ENCODE assay signal across 8 cellular contexts in genomic region chr2:43995733-43996533, GRCh38. TPM values are rescaled to one million over a fixed set of nuclear protein-coding genes. Genes with fewer than 3 reads are reported as not detected.
DNase-seq lines count a peak whose midpoint lies in the region; ATAC-seq, FAIRE-seq and TF ChIP-seq lines count a peak whose summit lies in the region.

TSS of gene LRPPRC (minus strand) at chr2:43995989. CDS start at chr2:43995947, 42 bp downstream.

- peak; percentile 41 for FAIRE-seq in D721Med (lab: Jason Lieb, UNC)
- peak; percentile 97 for FAIRE-seq in endothelial cell of umbilical vein (lab: Jason Lieb, UNC)

- H2AK9ac ChIP-seq in IMR-90 (replicated peaks; ENCODE audit: low read depth, low read length, poor library complexity) = peak within 1 kb of the TSS; percentile 97

- peak within 1 kb of the TSS; percentile 84 for H3K9ac ChIP-seq in IMR-90 (ENCODE audit: low read depth, low read length)
- H3K9ac ChIP-seq in endothelial cell of umbilical vein (replicated peaks; ENCODE audit: extremely low read depth, insufficient read depth, low read length) = peak within 1 kb of the TSS; percentile 83

- peak within 1 kb of the TSS; percentile 61 to 96 for H4K8ac ChIP-seq in IMR-90 (ENCODE audit: low read depth in 2 of 2, low read length in 2 of 2)

- peak within 1 kb of the TSS; percentile 78 for H3K27ac ChIP-seq in IMR-90 (ENCODE audit: insufficient read depth, low read length)
- peak within 1 kb of the TSS; percentile 87 for H3K27ac ChIP-seq in endothelial cell of umbilical vein (ENCODE audit: insufficient read depth, low read depth, low read length)

- H3K9me3 ChIP-seq in IMR-90 (ENCODE audit: control insufficient read depth, insufficient read depth, low read length) (no peaks in the 10 kb centered on the region), endothelial cell of umbilical vein (replicated peaks; ENCODE audit: control insufficient read depth, insufficient read depth, low read length) (no peaks in the 10 kb centered on the region)

- TF ChIP-seq RAD21 in IMR-90 (IDR thresholded peaks at IDR 0.05; ENCODE audit: low read length) = no peak

- H2AFZ ChIP-seq in IMR-90 (replicated peaks; ENCODE audit: low read length, poor library complexity) (peak within 1 kb of the TSS; percentile 97), endothelial cell of umbilical vein (ENCODE audit: low read depth, low read length) (peak within 1 kb of the TSS; percentile 68)

- ATAC-seq in GM21526 (IDR thresholded peaks at IDR 0.05; ENCODE audit: low FRiP score, unreplicated experiment) (peak; percentile 90), IMR-90 (ENCODE audit: low read depth) (peak; percentile 99)

- TF ChIP-seq CTCF in D721Med (IDR thresholded peaks at IDR 0.05; ENCODE audit: insufficient read depth, missing control alignments) (no peak), IMR-90 (conservative IDR thresholded peaks at IDR 0.05; ENCODE audit: low read depth, low read length) (no peak), endothelial cell of umbilical vein (IDR thresholded peaks at IDR 0.05; ENCODE audit: extremely low read depth in 1 of 2, insufficient read depth in 1 of 2, low read depth in 1 of 2, low read length in 2 of 2) (no peak)

- H3K27me3 ChIP-seq in IMR-90 (ENCODE audit: control insufficient read depth, insufficient read depth, low read length) (no peaks in the 10 kb centered on the region), endothelial cell of umbilical vein (ENCODE audit: control insufficient read depth in 2 of 2, insufficient read depth in 2 of 2, low read length in 2 of 2) (no peaks in the 10 kb centered on the region)

- peak within 1 kb of the TSS; percentile 88 for H4K5ac ChIP-seq in IMR-90 (ENCODE audit: low read depth, low read length)

- in situ Hi-C loops in IMR-90 (cut with MboI; ENCODE audit: low sequenced_read_pairs) = no loop called here

- peak; percentile 98 for TF ChIP-seq POLR2A in IMR-90 (IDR thresholded peaks at IDR 0.05; ENCODE audit: low read depth, low read length)
- TF ChIP-seq POLR2A in endothelial cell of umbilical vein (IDR thresholded peaks at IDR 0.05; ENCODE audit: low read depth, low read length) = peak; percentile 90

- peak within 1 kb of the TSS; percentile 85 for H3K23ac ChIP-seq in IMR-90 (ENCODE audit: low read depth, low read length)

- H3K4me3 ChIP-seq in IMR-90 (ENCODE audit: insufficient read depth, low read depth, low read length) = peak within 1 kb of the TSS; percentile 71
- peak within 1 kb of the TSS; percentile 57 to 99 (median 76) for H3K4me3 ChIP-seq in endothelial cell of umbilical vein (replicated peaks in 1 of 3; ENCODE audit: insufficient read depth in 1 of 3, low read depth in 1 of 3, low read length in 3 of 3)

- BruUV-seq in IMR-90 (replicated peaks; lab: Mats Ljungman, UMichigan) (no TSS peak), endothelial cell of umbilical vein (replicated peaks; lab: Mats Ljungman, UMichigan) (no TSS peak)

- 0 out of 2 replicates have a peak, but pooled peaks cover 2% of the 10 kb centered on the region for H3K4me1 ChIP-seq in IMR-90 (ENCODE audit: control insufficient read depth, insufficient read depth, low read length)
- H3K4me1 ChIP-seq in endothelial cell of umbilical vein (ENCODE audit: control insufficient read depth, extremely low read depth, insufficient read depth, low read length) = peaks cover 13% of the 10 kb centered on the region

- H3K4me2 ChIP-seq in IMR-90 (ENCODE audit: low read depth, low read length) (peak within 1 kb of the TSS; percentile 93), endothelial cell of umbilical vein (ENCODE audit: insufficient read depth, low read length) (peak within 1 kb of the TSS; percentile 60)

- peak within 1 kb of the TSS; percentile 82 for H2AK5ac ChIP-seq in IMR-90 (ENCODE audit: low read depth, low read length)

- peaks cover 42% of the 10 kb centered on the region for H4K20me1 ChIP-seq in IMR-90 (ENCODE audit: insufficient read depth, low read length)
- no peaks in the 10 kb centered on the region for H4K20me1 ChIP-seq in endothelial cell of umbilical vein (replicated peaks; ENCODE audit: control insufficient read depth, extremely low read depth, insufficient read depth, low read length)

- peaks cover 49% of the 10 kb centered on the region for H3K79me2 ChIP-seq in endothelial cell of umbilical vein (ENCODE audit: control insufficient read depth, insufficient read depth, low read length)

- peak; percentile 83 for DNase-seq in D721Med (ENCODE audit: insufficient read length, low spot score)
- peak; percentile 97 for DNase-seq in IMR-90
- peak; percentile 97 for DNase-seq in OCI-M1 (lab: John Stamatoyannopoulos, UW)
- peak; percentile 83 for DNase-seq in activated T-cell treated with anti-CD3 and anti-CD28 coated beads for 24 hours (ENCODE audit: low read depth)
- DNase-seq in endothelial cell of umbilical vein (ENCODE audit: low read depth, low spot score) = peak; percentile 95
- peak; percentile 93 for DNase-seq in midbrain (lab: John Stamatoyannopoulos, UW)
- DNase-seq in stimulated activated CD8-positive, alpha-beta memory T cell treated with anti-CD3 and anti-CD28 coated beads, Interleukin-2, amount 100 ng/mL, for 1 hour (ENCODE audit: low read depth in 2 of 2) = peak; percentile 68 to 78

- dilution Hi-C loops in IMR-90 (cut with HindIII; ENCODE audit: low sequenced_read_pairs, unreplicated experiment) (no loop called here), endothelial cell of umbilical vein (cut with MboI; ENCODE audit: extremely low pct_ligation_motif_present, low sequenced_read_pairs) (no loop called here)

- peak within 1 kb of the TSS; percentile 97 for H3K56ac ChIP-seq in IMR-90 (ENCODE audit: extremely low read depth, insufficient read depth, low read length)

- H3K9me1 ChIP-seq in IMR-90 (ENCODE audit: insufficient read depth, low read length) (peaks cover 11% of the 10 kb centered on the region), endothelial cell of umbilical vein (replicated peaks; ENCODE audit: control insufficient read depth, extremely low read depth, insufficient read depth, low read length) (no peaks in the 10 kb centered on the region)

- H3K36me3 ChIP-seq in IMR-90 (ENCODE audit: control insufficient read depth, insufficient read depth, low read length) (peaks cover 5% of the 10 kb centered on the region), endothelial cell of umbilical vein (ENCODE audit: control insufficient read depth in 2 of 2, extremely low read depth in 1 of 2, insufficient read depth in 2 of 2, low read length in 2 of 2) (no peaks in the 10 kb centered on the region)

- H3K4ac ChIP-seq in IMR-90 (ENCODE audit: low read depth, low read length) = peak within 1 kb of the TSS; percentile 84

- peak within 1 kb of the TSS; percentile 98 for H2BK20ac ChIP-seq in IMR-90 (ENCODE audit: low read depth, low read length)

- H3K14ac ChIP-seq in IMR-90 (replicated peaks; ENCODE audit: low read depth, low read length) = peak within 1 kb of the TSS; percentile 81

- H3K79me1 ChIP-seq in IMR-90 (ENCODE audit: low read depth in 1 of 2, low read length in 2 of 2) = peaks cover 12 to 40% of the 10 kb centered on the region in 2 experiments

- POLR2A ChIA-PET in IMR-90 (lab: Charles Lee; ENCODE audit: unreplicated experiment) (no interaction called here), endothelial cell of umbilical vein (lab: Charles Lee) (no interaction called here)

- peak within 1 kb of the TSS; percentile 95; the same call in 1 of the 3 replicates for H2BK15ac ChIP-seq in IMR-90 (ENCODE audit: low read depth, low read length)

- H2BK5ac ChIP-seq in IMR-90 (ENCODE audit: low read depth, low read length, poor library complexity, severe bottlenecking) = peak within 1 kb of the TSS; percentile 63

- peak within 1 kb of the TSS; percentile 97 for H2BK120ac ChIP-seq in IMR-90 (ENCODE audit: low read depth, low read length)

- 0% methylated on average over 17 of the region's 64 CpGs; no CpG with 5 or more reads in 1 of the 2 experiments for WGBS in IMR-90 (ENCODE audit: extremely low coverage in 2 of 2, insufficient read length in 1 of 2), 2 experiments

- intact Hi-C loops in IMR-90 (cut with micrococcal nuclease) = no loop called here
- intact Hi-C loops in endothelial cell of umbilical vein (cut with micrococcal nuclease) = loop anchor here (2.0 kb wide), 1 partner anchor 173 kb away; the partner anchor contains the start of gene PPM1B

- CTCF ChIA-PET in IMR-90 (lab: Yijun Ruan, JAX) = no interaction called here
- CTCF ChIA-PET in endothelial cell of umbilical vein (lab: Charles Lee) = no interaction called here

- H3K18ac ChIP-seq in IMR-90 (ENCODE audit: low read depth, low read length) = peak within 1 kb of the TSS; percentile 43; the same call in 1 of the 2 replicates

- peak within 1 kb of the TSS; percentile 89 for H4K91ac ChIP-seq in IMR-90 (ENCODE audit: insufficient read depth, low read depth, low read length)

TF ChIP-seq in IMR-90, 13 proteins besides CTCF, POLR2A, EP300 and RAD21 (continues in another document):
- TF ChIP-seq USF2 (IDR thresholded peaks at IDR 0.05; ENCODE audit: low read depth, low read length) = peak; percentile 94

TF ChIP-seq in endothelial cell of umbilical vein, 7 proteins besides CTCF, POLR2A, EP300 and RAD21:
- TF ChIP-seq MYC (IDR thresholded peaks at IDR 0.05; ENCODE audit: low read depth, low read length) (peak; percentile 94), GATA2 (IDR thresholded peaks at IDR 0.05; ENCODE audit: insufficient read depth, insufficient read length, low read depth, low read length) (no peak), POLR2AphosphoS5 (IDR thresholded peaks at IDR 0.05; ENCODE audit: insufficient read depth, low read depth, low read length) (peak; percentile 75), MAX (IDR thresholded peaks at IDR 0.05; ENCODE audit: insufficient read depth, insufficient read length) (peak; percentile 89)
TF ChIP-seq in endothelial cell of umbilical vein: peak in this region for 3.

RNA-seq across cellular contexts. Expression of gene LRPPRC, which starts in this region (rescaled TPM):
- total RNA-seq in IMR-90 (2012; rRNA removed) (36.0 and 59.7 TPM in 2 replicates), endothelial cell of umbilical vein (68.2 and 94.0 TPM in 2 replicates)
- polyA plus RNA-seq in IMR-90 (2012; rRNA removed) (23.2 and 30.4 TPM in 2 replicates), endothelial cell of umbilical vein (13.3 and 22.6 TPM in 2 replicates)
- polyA plus RNA-seq in IMR-90 (2012; cell fraction: cytosol; rRNA removed) = 5.0 and 9.9 TPM in 2 replicates
- 6.8 and 41.1 TPM in 2 replicates for polyA plus RNA-seq in IMR-90 (2012; cell fraction: nucleus; rRNA removed; ENCODE audit: low replicate concordance)
- 26.7 and 29.1 TPM in 2 replicates for polyA plus RNA-seq in endothelial cell of umbilical vein (2011; cell fraction: cytosol; rRNA removed)
- 54.6 and 84.5 TPM in 2 replicates for polyA plus RNA-seq in endothelial cell of umbilical vein (2011; cell fraction: nucleus; rRNA removed)
- polyA plus RNA-seq in endothelial cell of umbilical vein (2012) = 66.7 and 78.5 TPM in 2 replicates
- 71.2 and 84.9 TPM in 2 replicates for polyA minus RNA-seq in endothelial cell of umbilical vein
- 131 TPM for polyA minus RNA-seq in endothelial cell of umbilical vein (2011; cell fraction: cytosol; rRNA and poly(A)+ RNA removed)
- polyA minus RNA-seq in endothelial cell of umbilical vein (2011; cell fraction: nucleus; rRNA and poly(A)+ RNA removed) = 73.8 and 86.4 TPM in 2 replicates

Comparison
In these comparisons a context has a peak if more than half of its experiments do, and no peak if none do; other contexts are left out.
1. Peak in every context shown above with its lines: DNase-seq, ATAC-seq, H3K4me3 ChIP-seq and H3K27ac ChIP-seq.